In genomic region chr17:72651988-72652387, GRCh38 we compare ENCODE assay signal across 23 cellular contexts.
DNase-seq lines count a peak whose midpoint lies in the region; ATAC-seq, FAIRE-seq and TF ChIP-seq lines count a peak whose summit lies in the region.
"Had no signal": no experiment of that assay in that cellular context is flagged by ENCODE, and none has a peak within 500 bp of the region (broad histone marks: within the 10 kb centered on the region; RNA-seq: fewer than 3 reads in every experiment).

No MANE protein-coding gene starts in this region.

- H3K36me3 ChIP-seq in BLaER1 treated with 17β-estradiol and CSF1 and Interleukin-3, amounts not matched to agents 10 nM and 100 nM: peaks cover 0 to 14% (median 0%) of the 10 kb centered on the region in 11 experiments; a peak in 4 of 22 replicates
- H3K36me3 ChIP-seq in K562 (ENCODE audit: control insufficient read depth, insufficient read depth, low read length) (no peaks in the 10 kb centered on the region), tibial nerve (peaks cover 0 to 21% (median 0%) of the 10 kb centered on the region in 3 donors)

- peak overlapping the region in 6 of 11 experiments; percentile 19 to 51 (median 34); a peak in 10 of 22 replicates for H3K4me2 ChIP-seq in BLaER1 treated with 17β-estradiol and CSF1 and Interleukin-3, amounts not matched to agents 10 nM and 100 nM
- H3K4me2 ChIP-seq in K562 (ENCODE audit: insufficient read depth, low read length): no peak overlapping the region
- H3K4me2 ChIP-seq: A549 had no signal

- no peak for TF ChIP-seq CTCF in K562 (IDR thresholded peaks at IDR 0.05 in 2 of 3, conservative IDR thresholded peaks at IDR 0.05 in 1 of 3; ENCODE audit: insufficient read depth in 2 of 3, low read depth in 1 of 3, low read length in 3 of 3)
- TF ChIP-seq CTCF in tibial nerve (IDR thresholded peaks at IDR 0.05): no peak

- no peaks in the 10 kb centered on the region for H3K9me3 Mint-ChIP-seq in activated naive CD4-positive, alpha-beta T cell treated with anti-CD3 and anti-CD28 coated beads, Interleukin-2, amount 50 U/mL, for 72 hours
- H3K9me3 Mint-ChIP-seq in activated naive CD8-positive, alpha-beta T cell treated with anti-CD3 and anti-CD28 coated beads for 36 hours: no peaks in the 10 kb centered on the region
- H3K9me3 Mint-ChIP-seq: CD4-positive, alpha-beta T cell; CD8-positive, alpha-beta memory T cell had no signal

- H3K4me3 Mint-ChIP-seq in activated naive CD8-positive, alpha-beta T cell treated with anti-CD3 and anti-CD28 coated beads for 36 hours: no peak overlapping the region
- H3K4me3 Mint-ChIP-seq: CD14-positive monocyte; CD4-positive, alpha-beta T cell; CD8-positive, alpha-beta memory T cell had no signal

- DNase-seq in ACHN: peak; percentile 50
- DNase-seq in K562 (ENCODE audit: extremely low read depth in 1 of 4, low spot score in 3 of 4): no peak
- DNase-seq in mesenteric fat pad (ENCODE audit: low spot score): peak; percentile 41
- no peak for DNase-seq in activated gamma-delta T cell treated with Interleukin-2 at 50 U/mL for 16 hours
- DNase-seq in activated naive CD4-positive, alpha-beta T cell treated with anti-CD3 and anti-CD28 coated beads, Interleukin-2, amount 50 U/mL, for 72 hours (ENCODE audit: low spot score in 2 of 2): no peak
- no peak for DNase-seq in tibial nerve (ENCODE audit: low spot score in 2 of 2)
- DNase-seq in activated naive CD8-positive, alpha-beta T cell treated with anti-CD3 and anti-CD28 coated beads for 36 hours: no peak
- DNase-seq: 8988T; CD4-positive, alpha-beta T cell; CD8-positive, alpha-beta memory T cell; DMS 273 treated with DMSO at 0.1 percent for 48 hours; DMS79; EL; GF-D8; GM23248; H7; HCEC 1CT had no signal

- intact Hi-C loops in K562 (cut with micrococcal nuclease): no loop called here

- no peak for TF ChIP-seq RAD21 in K562 (CRISPR knock-in tag; conservative IDR thresholded peaks at IDR 0.05 in 1 of 2, IDR thresholded peaks at IDR 0.05 in 1 of 2)

- no TSS peak for BruUV-seq in K562 (replicated peaks; lab: Mats Ljungman, UMichigan)

- no peak for TF ChIP-seq POLR2A in K562 (conservative IDR thresholded peaks at IDR 0.05)
- no peak for TF ChIP-seq POLR2A in tibial nerve (IDR thresholded peaks at IDR 0.05)

- H2AFZ ChIP-seq in K562 (ENCODE audit: low read depth, low read length): no peak overlapping the region
- H2AFZ ChIP-seq: GM23248 had no signal

- H3K36me3 Mint-ChIP-seq in activated naive CD4-positive, alpha-beta T cell treated with anti-CD3 and anti-CD28 coated beads, Interleukin-2, amount 50 U/mL, for 72 hours: peaks cover 0 to 6% of the 10 kb centered on the region in 2 donors
- peaks cover 6% of the 10 kb centered on the region for H3K36me3 Mint-ChIP-seq in activated naive CD8-positive, alpha-beta T cell treated with anti-CD3 and anti-CD28 coated beads for 36 hours

- POLR2A ChIA-PET in K562 (lab: Yijun Ruan, JAX): interaction anchor here (0.6 to 1.1 kb wide), 4 partner anchors 14 to 133 kb away, joined by 3 to 4 read pairs (median 4); no protein-coding TSS in a partner anchor

- TF ChIP-seq EP300 in K562 (IDR thresholded peaks at IDR 0.05; ENCODE audit: low read length) (no peak), tibial nerve (IDR thresholded peaks at IDR 0.05) (no peak)

- H3K4me3 ChIP-seq in BLaER1 treated with 17β-estradiol and CSF1 and Interleukin-3, amounts not matched to agents 10 nM and 100 nM: no peak overlapping the region
- H3K4me3 ChIP-seq in K562: no peak overlapping the region
- no peak overlapping the region for H3K4me3 ChIP-seq in tibial nerve
- H3K4me3 ChIP-seq: A549, GM23248 had no signal

- no peaks in the 10 kb centered on the region for H3K27me3 Mint-ChIP-seq in activated naive CD8-positive, alpha-beta T cell treated with anti-CD3 and anti-CD28 coated beads for 36 hours
- H3K27me3 Mint-ChIP-seq: CD4-positive, alpha-beta T cell had no signal

- H3K27ac ChIP-seq in BLaER1 treated with 17β-estradiol and CSF1 and Interleukin-3, amounts not matched to agents 10 nM and 100 nM: no peak overlapping the region
- H3K27ac ChIP-seq in K562 (ENCODE audit: extremely low read depth, low read depth, low read length): no peak overlapping the region
- no peak overlapping the region for H3K27ac ChIP-seq in tibial nerve
- H3K27ac ChIP-seq: GM23248 had no signal

- peaks cover 0 to 4% (median 0%) of the 10 kb centered on the region in 11 experiments; a peak in 1 of 22 replicates for H3K9me3 ChIP-seq in BLaER1 treated with 17β-estradiol and CSF1 and Interleukin-3, amounts not matched to agents 10 nM and 100 nM (replicated peaks in 1 of 11)
- no peaks in the 10 kb centered on the region for H3K9me3 ChIP-seq in K562 (replicated peaks; ENCODE audit: control insufficient read depth, insufficient read depth, low read depth, low read length)
- H3K9me3 ChIP-seq in tibial nerve: no peaks in the 10 kb centered on the region
- H3K9me3 ChIP-seq: A549 had no signal

- no peaks in the 10 kb centered on the region for H3K79me2 ChIP-seq in K562 (ENCODE audit: control insufficient read depth, insufficient read depth, low read length)

- H3K27ac Mint-ChIP-seq in activated naive CD4-positive, alpha-beta T cell treated with anti-CD3 and anti-CD28 coated beads, Interleukin-2, amount 50 U/mL, for 72 hours: no peak overlapping the region
- H3K27ac Mint-ChIP-seq in activated naive CD8-positive, alpha-beta T cell treated with anti-CD3 and anti-CD28 coated beads for 36 hours: no peak overlapping the region
- H3K27ac Mint-ChIP-seq: CD14-positive monocyte; CD4-positive, alpha-beta T cell had no signal

- H3K9me1 ChIP-seq in K562 (ENCODE audit: control insufficient read depth, insufficient read depth, low read length): no peaks in the 10 kb centered on the region

- no peaks in the 10 kb centered on the region for H3K4me1 Mint-ChIP-seq in activated naive CD8-positive, alpha-beta T cell treated with anti-CD3 and anti-CD28 coated beads for 36 hours
- H3K4me1 Mint-ChIP-seq: CD14-positive monocyte; CD8-positive, alpha-beta memory T cell had no signal

- no peaks in the 10 kb centered on the region; a peak in 1 of 22 replicates for H4K20me1 ChIP-seq in BLaER1 treated with 17β-estradiol and CSF1 and Interleukin-3, amounts not matched to agents 10 nM and 100 nM
- no peaks in the 10 kb centered on the region for H4K20me1 ChIP-seq in K562 (replicated peaks; ENCODE audit: control insufficient read depth, insufficient read depth, low read length)

- no peaks in the 10 kb centered on the region for H3K27me3 ChIP-seq in BLaER1 treated with 17β-estradiol and CSF1 and Interleukin-3, amounts not matched to agents 10 nM and 100 nM
- H3K27me3 ChIP-seq in K562 (ENCODE audit: control insufficient read depth in 2 of 2, insufficient read depth in 2 of 2, low read length in 2 of 2) (peaks cover 0 to 4% of the 10 kb centered on the region in 2 experiments; a peak in 2 of 5 replicates), tibial nerve (no peaks in the 10 kb centered on the region)

- in situ Hi-C loops in ACHN (cut with HindIII; ENCODE audit: low pct_ligation_motif_present, low pct_unique_long_range_greater_than_20kb, low sequenced_read_pairs) (no loop called here), K562 (cut with MboI) (no loop called here)

- FAIRE-seq in K562 (lab: Jason Lieb, UNC): no peak
- FAIRE-seq: A549, D721Med, GM12892, H1 had no signal

- H3K9ac ChIP-seq in BLaER1 treated with 17β-estradiol and CSF1 and Interleukin-3, amounts not matched to agents 10 nM and 100 nM: no peak overlapping the region
- no peak overlapping the region for H3K9ac ChIP-seq in K562 (ENCODE audit: insufficient read depth in 1 of 2, low read depth in 2 of 2, low read length in 2 of 2)
- H3K9ac ChIP-seq: GM23248 had no signal

- CTCF ChIA-PET in K562 (lab: Yijun Ruan, JAX; ENCODE audit: low intra/inter-chr PET ratio): no interaction called here

- peaks cover 0 to 23% (median 20%) of the 10 kb centered on the region in 10 experiments; a peak in 13 of 20 replicates for H3K4me1 ChIP-seq in BLaER1 treated with 17β-estradiol and CSF1 and Interleukin-3, amounts not matched to agents 10 nM and 100 nM
- peaks cover 0 to 5% of the 10 kb centered on the region in 2 experiments; a peak in 1 of 5 replicates for H3K4me1 ChIP-seq in K562 (replicated peaks in 1 of 2; ENCODE audit: control insufficient read depth in 2 of 2, insufficient read depth in 2 of 2, low read length in 2 of 2)
- H3K4me1 ChIP-seq in tibial nerve: peaks cover 0 to 12% (median 4%) of the 10 kb centered on the region in 4 donors

- no peak for ATAC-seq in K562
- no peak for ATAC-seq in activated naive CD4-positive, alpha-beta T cell treated with anti-CD3 and anti-CD28 coated beads, Interleukin-2, amount 50 U/mL, for 72 hours
- ATAC-seq: A549 had no signal

TF ChIP-seq in K562, 482 proteins besides CTCF, POLR2A, EP300 and RAD21 (continues in another document):
- TF ChIP-seq LCOR (CRISPR knock-in tag; IDR thresholded peaks at IDR 0.05): no peak

Comparison
In these comparisons a context has a peak if more than half of its experiments do, and no peak if none do; other contexts are left out.
1. DNase-seq: peak in ACHN (single experiment) and mesenteric fat pad (single experiment); none in K562 (0 of 4), activated gamma-delta T cell treated with Interleukin-2 at 50 U/mL for 16 hours (single experiment), activated naive CD4-positive, alpha-beta T cell treated with anti-CD3 and anti-CD28 coated beads, Interleukin-2, amount 50 U/mL, for 72 hours (0 of 2), tibial nerve (0 of 2) and activated naive CD8-positive, alpha-beta T cell treated with anti-CD3 and anti-CD28 coated beads for 36 hours (single experiment).